Comparison of ENCODE assay signal across 8 cellular contexts in genomic region chr1:202692959-202693555, GRCh38. TPM values are rescaled to one million over a fixed set of nuclear protein-coding genes. Genes with fewer than 3 reads are reported as not detected.
A peak's percentile ranks its signal among the peaks of the same experiment; 100 is the strongest.
DNase-seq lines count a peak whose midpoint lies in the region; ATAC-seq, FAIRE-seq and TF ChIP-seq lines count a peak whose summit lies in the region.

No MANE protein-coding gene starts in this region.

- no TSS peak for BruUV-seq in HepG2 (replicated peaks; lab: Mats Ljungman, UMichigan)

- H3K4me2 ChIP-seq in HepG2 (ENCODE audit: low read depth, low read length): no peak overlapping the region

- no peak overlapping the region for H3K4me3 Mint-ChIP-seq in activated B cell treated with CpG ODN at 0.5 μM for 24 hours
- H3K4me3 Mint-ChIP-seq in central memory CD8-positive, alpha-beta T cell: no peak overlapping the region

- H3K36me3 Mint-ChIP-seq in activated B cell treated with CpG ODN at 0.5 μM for 24 hours (ENCODE audit: low read depth): no peaks in the 10 kb centered on the region
- peaks cover 2% of the 10 kb centered on the region for H3K36me3 Mint-ChIP-seq in central memory CD8-positive, alpha-beta T cell (ENCODE audit: insufficient read depth)

- TF ChIP-seq CTCF in LNCaP clone FGC (IDR thresholded peaks at IDR 0.05; ENCODE audit: control insufficient read depth, extremely low read depth, insufficient read depth) (peak; percentile 40), activated B cell treated with CpG ODN at 0.5 μM for 24 hours (IDR thresholded peaks at IDR 0.05) (no peak), HepG2 (CRISPR knock-in tag; IDR thresholded peaks at IDR 0.05) (peak; percentile 45)

- H3K9me3 Mint-ChIP-seq in activated B cell treated with CpG ODN at 0.5 μM for 24 hours: peaks cover 4% of the 10 kb centered on the region
- H3K9me3 Mint-ChIP-seq in central memory CD8-positive, alpha-beta T cell: no peaks in the 10 kb centered on the region

- no peak for TF ChIP-seq POLR2A in HepG2 (IDR thresholded peaks at IDR 0.05; ENCODE audit: insufficient read depth in 1 of 2, low read depth in 2 of 2, low read length in 2 of 2)

- WGBS in HepG2 (ENCODE audit: low lambda C conversion rate): 33% methylated on average over 3 of the region's 3 CpGs

- no peak overlapping the region for H3K9ac ChIP-seq in HepG2 (ENCODE audit: insufficient read depth, low read depth, low read length)

- POLR2A ChIA-PET in activated B cell treated with CpG ODN at 0.5 μM for 24 hours (lab: Charles Lee): no interaction called here
- POLR2A ChIA-PET in HepG2 (lab: Yijun Ruan, JAX): no interaction called here

- H4K20me1 ChIP-seq in HepG2 (ENCODE audit: insufficient read depth, low read length): peaks cover 3% of the 10 kb centered on the region; the same call in 1 of the 2 replicates

- intact Hi-C loops in activated B cell treated with CpG ODN at 0.5 μM for 24 hours (cut with micrococcal nuclease) (no loop called here), HepG2 (cut with micrococcal nuclease; ENCODE audit: unreplicated experiment) (no loop called here)

- H3K36me3 ChIP-seq in HepG2 (replicated peaks in 1 of 2; ENCODE audit: control insufficient read depth in 1 of 2, insufficient read depth in 2 of 2, low read length in 2 of 2): no peaks in the 10 kb centered on the region

- no peak for TF ChIP-seq RAD21 in HepG2 (CRISPR knock-in tag; IDR thresholded peaks at IDR 0.05)

- no peak for TF ChIP-seq EP300 in HepG2 (IDR thresholded peaks at IDR 0.05; ENCODE audit: low read depth in 2 of 2, low read length in 2 of 2)
- no peak for TF ChIP-seq EP300 in HepG2 (CRISPR knock-in tag; IDR thresholded peaks at IDR 0.05; ENCODE audit: borderline replicate concordance)

- in situ Hi-C loops in HepG2 (cut with HindIII; ENCODE audit: extremely low pct_ligation_motif_present, low pct_unique_long_range_greater_than_20kb): no loop called here

- H3K27ac ChIP-seq in HepG2 (ENCODE audit: extremely low read length, insufficient read depth, low read length): no peak overlapping the region

- no peak overlapping the region for H3K27ac Mint-ChIP-seq in activated B cell treated with CpG ODN at 0.5 μM for 24 hours
- H3K27ac Mint-ChIP-seq in central memory CD8-positive, alpha-beta T cell (ENCODE audit: low read depth): no peak overlapping the region

- no peak overlapping the region for H2AFZ ChIP-seq in HepG2 (ENCODE audit: low read length)

- peaks cover 1 to 7% of the 10 kb centered on the region in 2 experiments; a peak in 2 of 5 replicates for H3K27me3 ChIP-seq in HepG2 (ENCODE audit: control insufficient read depth in 1 of 2, insufficient read depth in 2 of 2, low read length in 2 of 2)

- peak; percentile 77 for DNase-seq in EH (ENCODE audit: low read depth)
- DNase-seq in LNCaP clone FGC (ENCODE audit: low read depth): peak; percentile 31
- peak; percentile 33 for DNase-seq in activated B cell treated with CpG ODN at 0.5 μM for 24 hours
- peak; percentile 38 to 58 for DNase-seq in central memory CD8-positive, alpha-beta T cell (ENCODE audit: low spot score in 2 of 2)
- DNase-seq in HepG2 (ENCODE audit: low spot score): peak; percentile 47
- DNase-seq in stimulated activated CD8-positive, alpha-beta memory T cell treated with anti-CD3 and anti-CD28 coated beads, Interleukin-12 subunit alpha, Interleukin-12 subunit beta, amount 100 ng/mL, for 24 hours (ENCODE audit: extremely low read depth): peak; percentile 8
- no peak for DNase-seq in cerebellar nuclear complex (lab: John Stamatoyannopoulos, UW)

- peak; percentile 67 for FAIRE-seq in HepG2 (lab: Jason Lieb, UNC)

- no peak overlapping the region for H3K4me3 ChIP-seq in LNCaP clone FGC (ENCODE audit: low read depth, low read length)
- no peak overlapping the region for H3K4me3 ChIP-seq in HepG2 (replicated peaks in 1 of 3; ENCODE audit: insufficient read depth in 1 of 3, low read depth in 2 of 3, low read length in 3 of 3)

- H3K4me1 Mint-ChIP-seq in activated B cell treated with CpG ODN at 0.5 μM for 24 hours: no peaks in the 10 kb centered on the region
- H3K4me1 Mint-ChIP-seq in central memory CD8-positive, alpha-beta T cell: no peaks in the 10 kb centered on the region

- CTCF ChIA-PET in activated B cell treated with CpG ODN at 0.5 μM for 24 hours (lab: Charles Lee) (interaction anchor here (0.9 to 1.7 kb wide), 2 partner anchors 24 to 27 kb away, joined by 4 read pairs; no protein-coding TSS in a partner anchor), HepG2 (lab: Yijun Ruan, JAX; ENCODE audit: low intra/inter-chr PET ratio, low total read pairs) (no interaction called here)

- H3K79me2 ChIP-seq in HepG2 (ENCODE audit: insufficient read depth, low read length): no peaks in the 10 kb centered on the region

- no peaks in the 10 kb centered on the region for H3K9me3 ChIP-seq in HepG2 (ENCODE audit: low read length)

- no peaks in the 10 kb centered on the region for H3K4me1 ChIP-seq in HepG2 (ENCODE audit: insufficient read depth, low read length)

- peaks cover 59% of the 10 kb centered on the region for H3K27me3 Mint-ChIP-seq in activated B cell treated with CpG ODN at 0.5 μM for 24 hours
- peaks cover 91% of the 10 kb centered on the region for H3K27me3 Mint-ChIP-seq in central memory CD8-positive, alpha-beta T cell

- ATAC-seq in activated B cell treated with CpG ODN at 0.5 μM for 24 hours (ENCODE audit: low read depth): peak; percentile 64
- no peak for ATAC-seq in central memory CD8-positive, alpha-beta T cell (replicated peaks; ENCODE audit: extremely low read depth, poor library complexity, severe bottlenecking)
- peak; percentile 79 for ATAC-seq in HepG2
- ATAC-seq in HG03159 (IDR thresholded peaks at IDR 0.05; ENCODE audit: unreplicated experiment): no peak

TF ChIP-seq in HepG2, 621 proteins besides CTCF, POLR2A, EP300 and RAD21 (continues in another document):
- TF ChIP-seq CEBPG (CRISPR knock-in tag; IDR thresholded peaks at IDR 0.05) (peak; percentile 23; the same call in 1 of the 2 replicates), CREM (IDR thresholded peaks at IDR 0.05) (no peak), CREM (CRISPR knock-in tag; IDR thresholded peaks at IDR 0.05) (no peak), MAFK (conservative IDR thresholded peaks at IDR 0.05 in 1 of 2, IDR thresholded peaks at IDR 0.05 in 1 of 2; ENCODE audit: low read length in 2 of 2) (no peak), CENPX (CRISPR knock-in tag; IDR thresholded peaks at IDR 0.05) (no peak), ZNF841 (CRISPR knock-in tag; IDR thresholded peaks at IDR 0.05; ENCODE audit: borderline replicate concordance) (no peak), ZNF234 (CRISPR knock-in tag; conservative IDR thresholded peaks at IDR 0.05) (no peak)
- TF ChIP-seq, protein P1, sequence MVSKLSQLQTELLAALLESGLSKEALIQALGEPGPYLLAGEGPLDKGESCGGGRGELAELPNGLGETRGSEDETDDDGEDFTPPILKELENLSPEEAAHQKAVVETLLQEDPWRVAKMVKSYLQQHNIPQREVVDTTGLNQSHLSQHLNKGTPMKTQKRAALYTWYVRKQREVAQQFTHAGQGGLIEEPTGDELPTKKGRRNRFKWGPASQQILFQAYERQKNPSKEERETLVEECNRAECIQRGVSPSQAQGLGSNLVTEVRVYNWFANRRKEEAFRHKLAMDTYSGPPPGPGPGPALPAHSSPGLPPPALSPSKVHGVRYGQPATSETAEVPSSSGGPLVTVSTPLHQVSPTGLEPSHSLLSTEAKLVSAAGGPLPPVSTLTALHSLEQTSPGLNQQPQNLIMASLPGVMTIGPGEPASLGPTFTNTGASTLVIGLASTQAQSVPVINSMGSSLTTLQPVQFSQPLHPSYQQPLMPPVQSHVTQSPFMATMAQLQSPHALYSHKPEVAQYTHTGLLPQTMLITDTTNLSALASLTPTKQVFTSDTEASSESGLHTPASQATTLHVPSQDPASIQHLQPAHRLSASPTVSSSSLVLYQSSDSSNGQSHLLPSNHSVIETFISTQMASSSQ (IDR thresholded peaks at IDR 0.05; ENCODE audit: low read depth): no peak
- TF ChIP-seq, protein P1 (CRISPR knock-in tag; IDR thresholded peaks at IDR 0.05; ENCODE audit: borderline replicate concordance): no peak

RNA-seq across cellular contexts. Expression of gene SYT2, which starts 17.2 kb away (rescaled TPM):
- total RNA-seq in activated B cell treated with CpG ODN at 0.5 μM for 24 hours (not detected in 2 replicates), HepG2 (2016; rRNA removed; fragmentation: Illumina TruSeq; extraction: Trizol) (not detected in 2 replicates)
- not detected in 2 replicates for total RNA-seq in HepG2 (2016; cell fraction: cytosol; rRNA removed; fragmentation: Illumina TruSeq; extraction: Trizol; ENCODE audit: low read depth)
- not detected in 2 replicates for total RNA-seq in HepG2 (2016; cell fraction: insoluble cytoplasmic fraction; rRNA removed; fragmentation: Illumina TruSeq; extraction: Trizol)
- total RNA-seq in HepG2 (2016; cell fraction: membrane; rRNA removed; fragmentation: Illumina TruSeq; extraction: Trizol): not detected in 2 replicates
- not detected in 2 replicates for total RNA-seq in HepG2 (2016; cell fraction: nucleus; rRNA removed; fragmentation: Illumina TruSeq; extraction: Trizol)
- not detected in 2 replicates for polyA plus RNA-seq in HepG2 (2011; rRNA removed)
- polyA plus RNA-seq in HepG2 (2011; cell fraction: cytosol; rRNA removed): not detected in 2 replicates
- polyA plus RNA-seq in HepG2 (2011; cell fraction: nucleus; rRNA removed): not detected in 2 replicates
- 0.03 TPM in 2 replicates for polyA plus RNA-seq in HepG2 (2012)
- not detected in 2 replicates for polyA plus RNA-seq in HepG2 (2016; cell fraction: cytosol; fragmentation: Illumina TruSeq; extraction: Trizol; ENCODE audit: low read depth)
- polyA plus RNA-seq in HepG2 (2016; cell fraction: insoluble cytoplasmic fraction; fragmentation: Illumina TruSeq; extraction: Trizol; ENCODE audit: low read depth): not detected in 2 replicates
- not detected in 2 replicates for polyA plus RNA-seq in HepG2 (2016; cell fraction: membrane; fragmentation: Illumina TruSeq; extraction: Trizol; ENCODE audit: low read depth)
- not detected in 2 replicates for polyA plus RNA-seq in HepG2 (2016; cell fraction: nucleus; fragmentation: Illumina TruSeq; extraction: Trizol; ENCODE audit: insufficient read depth, low read depth)
- not detected in 2 replicates for polyA minus RNA-seq in HepG2 (2011; rRNA and poly(A)+ RNA removed; ENCODE audit: low replicate concordance)
- polyA minus RNA-seq in HepG2 (2011; cell fraction: cytosol; rRNA and poly(A)+ RNA removed): not detected in 2 replicates
- polyA minus RNA-seq in HepG2 (2011; cell fraction: nucleus; rRNA and poly(A)+ RNA removed): not detected in 2 replicates

Comparison
In these comparisons a context has a peak if more than half of its experiments do, and no peak if none do; other contexts are left out.
1. DNase-seq: peak in EH (single experiment), LNCaP clone FGC (single experiment), activated B cell treated with CpG ODN at 0.5 μM for 24 hours (single experiment), central memory CD8-positive, alpha-beta T cell (2 of 2), HepG2 (single experiment) and stimulated activated CD8-positive, alpha-beta memory T cell treated with anti-CD3 and anti-CD28 coated beads, Interleukin-12 subunit alpha, Interleukin-12 subunit beta, amount 100 ng/mL, for 24 hours (single experiment); none in cerebellar nuclear complex (0 of 2).
2. ATAC-seq: peak in activated B cell treated with CpG ODN at 0.5 μM for 24 hours (single experiment) and HepG2 (single experiment); none in central memory CD8-positive, alpha-beta T cell (single experiment) and HG03159 (single experiment).